Comparison of ENCODE assay signal across 8 cellular contexts in genomic region chr11:9002920-9003572, GRCh38. TPM values are rescaled to one million over a fixed set of nuclear protein-coding genes. Genes with fewer than 3 reads are reported as not detected.
DNase-seq lines count a peak whose midpoint lies in the region; ATAC-seq and TF ChIP-seq lines count a peak whose summit lies in the region.

No MANE protein-coding gene starts in this region.

- peak overlapping the region; percentile 85 for H3K4me2 ChIP-seq in neural progenitor cell

- H3K27me3 Mint-ChIP-seq in neural progenitor cell (ENCODE audit: insufficient read depth, low read depth), result peaks cover 30% of the 10 kb centered on the region

- peaks cover 29% of the 10 kb centered on the region for H3K27me3 ChIP-seq in colonic mucosa
- peaks cover 80% of the 10 kb centered on the region for H3K27me3 ChIP-seq in neural progenitor cell

- H3K4me1 Mint-ChIP-seq in neural progenitor cell, result peaks cover 24% of the 10 kb centered on the region

- H3K79me2 ChIP-seq in neural progenitor cell (ENCODE audit: low read depth), result no peaks in the 10 kb centered on the region

- intact Hi-C loops in colonic mucosa (cut with DNase I), result no loop called here

- peaks cover 8% of the 10 kb centered on the region for H4K20me1 ChIP-seq in neural progenitor cell (ENCODE audit: low read depth)

- H3K4me3 Mint-ChIP-seq in neural progenitor cell, result peak overlapping the region; percentile 85

- TF ChIP-seq CTCF in NB4 (IDR thresholded peaks at IDR 0.05; ENCODE audit: low read depth, low read length) (no peak), colonic mucosa (IDR thresholded peaks at IDR 0.05) (no peak), neural progenitor cell (IDR thresholded peaks at IDR 0.05) (no peak)

- H3K36me3 ChIP-seq in colonic mucosa (no peaks in the 10 kb centered on the region), neural progenitor cell (no peaks in the 10 kb centered on the region)

- H3K4me3 ChIP-seq in NB4 (ENCODE audit: low read depth, low read length), result peak overlapping the region; percentile 67
- H3K4me3 ChIP-seq in colonic mucosa, result peak overlapping the region; percentile 50
- peak overlapping the region; percentile 51 for H3K4me3 ChIP-seq in neural progenitor cell

- no peaks in the 10 kb centered on the region for H3K9me3 Mint-ChIP-seq in neural progenitor cell

- TF ChIP-seq POLR2A in NB4 (IDR thresholded peaks at IDR 0.05; ENCODE audit: extremely low read depth, insufficient read length), result no peak

- H3K36me3 Mint-ChIP-seq in neural progenitor cell, result peaks cover 2% of the 10 kb centered on the region

- no peak for ATAC-seq in GM19397 (IDR thresholded peaks at IDR 0.05; ENCODE audit: unreplicated experiment)
- no peak for ATAC-seq in HG03432 (IDR thresholded peaks at IDR 0.05; ENCODE audit: unreplicated experiment)

- H3K27ac Mint-ChIP-seq in neural progenitor cell, result no peak overlapping the region

- H2AFZ ChIP-seq in neural progenitor cell (replicated peaks), result peak overlapping the region; percentile 53

- H3K9ac ChIP-seq in colonic mucosa (ENCODE audit: low read depth in 2 of 2, low read length in 2 of 2) (peak overlapping the region; percentile 30 to 46), neural progenitor cell (no peak overlapping the region)

- H3K27ac ChIP-seq in colonic mucosa (no peak overlapping the region), neural progenitor cell (no peak overlapping the region)

- H3K4me1 ChIP-seq in colonic mucosa, result peaks cover 2% of the 10 kb centered on the region
- peaks cover 27% of the 10 kb centered on the region for H3K4me1 ChIP-seq in neural progenitor cell

- H3F3A ChIP-seq in neural progenitor cell (ENCODE audit: low read depth), result peaks cover 24% of the 10 kb centered on the region

- H3K9me3 ChIP-seq in colonic mucosa (no peaks in the 10 kb centered on the region), neural progenitor cell (ENCODE audit: low read depth) (no peaks in the 10 kb centered on the region)

- peak; percentile 16 for DNase-seq in EH (ENCODE audit: low read depth)
- DNase-seq in NB4 (ENCODE audit: low read depth), result peak; percentile 58
- DNase-seq in colonic mucosa, result no peak
- DNase-seq in neural progenitor cell (ENCODE audit: low spot score), result no peak
- no peak for DNase-seq in NCI-H187 (lab: John Stamatoyannopoulos, UW)
- DNase-seq in GM19238 (ENCODE audit: insufficient read length, low spot score), result no peak

RNA-seq across cellular contexts. Expression of gene NRIP3, which starts 0.8 kb away (rescaled TPM):
- total RNA-seq in colonic mucosa (under 1 TPM; 0.20 to 0.42 TPM), neural progenitor cell (ENCODE audit: low replicate concordance) (38.1 and 42.7 TPM in 2 replicates)

RNA-seq across cellular contexts. Expression of gene TMEM9B, which starts 38.8 kb away (rescaled TPM):
- total RNA-seq in colonic mucosa (10 to 100 TPM; 55.3 to 69.3 TPM), neural progenitor cell (ENCODE audit: low replicate concordance) (16.0 and 17.6 TPM in 2 replicates)

Comparison
In these comparisons a context has a peak if more than half of its experiments do, and no peak if none do; other contexts are left out.
1. DNase-seq: peak in EH (single experiment) and NB4 (single experiment); none in colonic mucosa (single experiment), neural progenitor cell (single experiment), NCI-H187 (0 of 2) and GM19238 (single experiment).
2. RNA of gene NRIP3, which starts 0.8 kb away (total RNA-seq): 38.1 to 42.7 TPM in neural progenitor cell; 0.20 to 0.42 TPM in colonic mucosa; every median in the first group is over 10 times any median in the second.
3. Peak in every context shown above with its lines, with median percentiles within 50 percentile points of each other: H3K4me3 ChIP-seq.